8 cellular contexts compared by ENCODE assay signal in genomic region chr7:134016223-134016941, GRCh38.
A peak's percentile ranks its signal among the peaks of the same experiment; 100 is the strongest.
DNase-seq lines count a peak whose midpoint lies in the region; ATAC-seq and TF ChIP-seq lines count a peak whose summit lies in the region.

No MANE protein-coding gene starts in this region.

- H3K9me3 Mint-ChIP-seq in type B pancreatic cell = no peaks in the 10 kb centered on the region

- H3K36me3 Mint-ChIP-seq in type B pancreatic cell = no peaks in the 10 kb centered on the region

- H3K4me1 Mint-ChIP-seq in type B pancreatic cell (ENCODE audit: unreplicated experiment) = peaks cover 7% of the 10 kb centered on the region

- ATAC-seq in HG03139 (IDR thresholded peaks at IDR 0.05; ENCODE audit: unreplicated experiment) = no peak
- ATAC-seq in HG03378 (IDR thresholded peaks at IDR 0.05; ENCODE audit: unreplicated experiment) = no peak

- DNase-seq in GM03348 (ENCODE audit: low spot score) (peak; percentile 60), NCI-H1092 (lab: John Stamatoyannopoulos, UW) (peak; percentile 59), amniotic epithelial cell (ENCODE audit: low read depth) (peak; percentile 26), iPS-NIHi7 (ENCODE audit: extremely low spot score) (peak; percentile 67), type B pancreatic cell (ENCODE audit: extremely low spot score, unreplicated experiment) (no peak), T-helper 2 cell (no peak)

- peak; percentile 86 for TF ChIP-seq CTCF in type B pancreatic cell (conservative IDR thresholded peaks at IDR 0.05)

- H3K4me3 Mint-ChIP-seq in type B pancreatic cell = no peak overlapping the region

- no peak overlapping the region for H3K27ac Mint-ChIP-seq in type B pancreatic cell

- no peaks in the 10 kb centered on the region for H3K27me3 Mint-ChIP-seq in type B pancreatic cell

Comparison
In these comparisons a context has a peak if more than half of its experiments do, and no peak if none do; other contexts are left out.
1. DNase-seq: peak in GM03348 (single experiment), NCI-H1092 (single experiment), amniotic epithelial cell (single experiment) and iPS-NIHi7 (single experiment); none in type B pancreatic cell (single experiment) and T-helper 2 cell (0 of 5).